1 cellular context compared by ENCODE assay signal in the genomic region with DNA sequence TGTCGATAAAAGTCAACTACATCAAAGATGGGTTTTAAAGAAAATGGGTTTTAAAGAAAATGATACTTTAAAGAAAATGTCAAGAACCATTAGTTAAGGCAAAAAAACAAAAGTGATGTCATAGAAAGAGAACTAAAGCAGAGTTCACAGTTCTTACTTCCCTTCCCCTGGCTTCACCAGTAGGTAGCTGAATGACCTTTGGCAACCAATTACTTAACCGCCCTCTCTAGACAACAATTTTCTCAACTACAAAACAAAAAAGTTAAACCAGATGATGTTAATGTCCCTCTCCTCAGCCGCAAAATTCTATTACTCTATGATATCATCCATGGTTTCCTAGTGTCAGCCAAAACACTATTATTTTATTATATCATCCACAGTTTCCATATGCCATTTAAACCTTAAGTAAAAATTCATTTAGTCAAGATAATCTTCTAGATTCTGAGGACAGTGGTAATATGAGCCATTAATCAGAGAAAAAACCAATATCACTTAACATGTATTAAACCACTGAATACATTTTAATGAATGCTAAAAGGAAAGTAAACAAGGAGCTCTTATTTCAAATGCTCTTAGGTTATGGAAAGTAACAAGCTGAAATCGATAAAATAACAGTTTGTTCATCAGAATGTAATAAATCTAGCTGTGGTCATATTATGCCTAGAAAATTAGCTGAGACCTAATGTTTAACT.
TF ChIP-seq lines count a peak whose summit lies in the region.

No MANE protein-coding gene starts in this region.

TF ChIP-seq in SK-N-SH treated with all-trans-retinoic acid at 6 μM for 48 hours, 23 proteins besides CTCF, POLR2A, EP300 and RAD21 (continued from another document):
- TF ChIP-seq, protein P1, sequence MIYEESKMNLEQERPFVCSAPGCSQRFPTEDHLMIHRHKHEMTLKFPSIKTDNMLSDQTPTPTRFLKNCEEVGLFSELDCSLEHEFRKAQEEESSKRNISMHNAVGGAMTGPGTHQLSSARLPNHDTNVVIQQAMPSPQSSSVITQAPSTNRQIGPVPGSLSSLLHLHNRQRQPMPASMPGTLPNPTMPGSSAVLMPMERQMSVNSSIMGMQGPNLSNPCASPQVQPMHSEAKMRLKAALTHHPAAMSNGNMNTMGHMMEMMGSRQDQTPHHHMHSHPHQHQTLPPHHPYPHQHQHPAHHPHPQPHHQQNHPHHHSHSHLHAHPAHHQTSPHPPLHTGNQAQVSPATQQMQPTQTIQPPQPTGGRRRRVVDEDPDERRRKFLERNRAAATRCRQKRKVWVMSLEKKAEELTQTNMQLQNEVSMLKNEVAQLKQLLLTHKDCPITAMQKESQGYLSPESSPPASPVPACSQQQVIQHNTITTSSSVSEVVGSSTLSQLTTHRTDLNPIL (CRISPR knock-in tag; IDR thresholded peaks at IDR 0.05; ENCODE audit: low read depth) = no peak; the same call in 1 of the 2 replicates
- TF ChIP-seq ARNTL (CRISPR knock-in tag; IDR thresholded peaks at IDR 0.05; ENCODE audit: borderline replicate concordance, low read depth) = no peak
- no peak for TF ChIP-seq CSDC2 (CRISPR knock-in tag; IDR thresholded peaks at IDR 0.05)
- no peak for TF ChIP-seq OSR1 (CRISPR knock-in tag; IDR thresholded peaks at IDR 0.05)
- no peak for TF ChIP-seq ZFP30 (CRISPR knock-in tag; IDR thresholded peaks at IDR 0.05)
- TF ChIP-seq SNAI2 (CRISPR knock-in tag; IDR thresholded peaks at IDR 0.05) = no peak
- no peak for TF ChIP-seq PPARA (CRISPR knock-in tag; IDR thresholded peaks at IDR 0.05; ENCODE audit: borderline replicate concordance)
- no peak for TF ChIP-seq RARB (CRISPR knock-in tag; IDR thresholded peaks at IDR 0.05)
- 0 out of 2 replicates have a peak, but pooled peaks have one; percentile 9 for TF ChIP-seq ZC3H10 (CRISPR knock-in tag; IDR thresholded peaks at IDR 0.05)
- TF ChIP-seq ZNF70 (CRISPR knock-in tag; IDR thresholded peaks at IDR 0.05) = no peak
- no peak for TF ChIP-seq ZNF8 (CRISPR knock-in tag; IDR thresholded peaks at IDR 0.05)
- TF ChIP-seq, protein P2, sequence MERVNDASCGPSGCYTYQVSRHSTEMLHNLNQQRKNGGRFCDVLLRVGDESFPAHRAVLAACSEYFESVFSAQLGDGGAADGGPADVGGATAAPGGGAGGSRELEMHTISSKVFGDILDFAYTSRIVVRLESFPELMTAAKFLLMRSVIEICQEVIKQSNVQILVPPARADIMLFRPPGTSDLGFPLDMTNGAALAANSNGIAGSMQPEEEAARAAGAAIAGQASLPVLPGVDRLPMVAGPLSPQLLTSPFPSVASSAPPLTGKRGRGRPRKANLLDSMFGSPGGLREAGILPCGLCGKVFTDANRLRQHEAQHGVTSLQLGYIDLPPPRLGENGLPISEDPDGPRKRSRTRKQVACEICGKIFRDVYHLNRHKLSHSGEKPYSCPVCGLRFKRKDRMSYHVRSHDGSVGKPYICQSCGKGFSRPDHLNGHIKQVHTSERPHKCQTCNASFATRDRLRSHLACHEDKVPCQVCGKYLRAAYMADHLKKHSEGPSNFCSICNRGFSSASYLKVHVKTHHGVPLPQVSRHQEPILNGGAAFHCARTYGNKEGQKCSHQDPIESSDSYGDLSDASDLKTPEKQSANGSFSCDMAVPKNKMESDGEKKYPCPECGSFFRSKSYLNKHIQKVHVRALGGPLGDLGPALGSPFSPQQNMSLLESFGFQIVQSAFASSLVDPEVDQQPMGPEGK (CRISPR knock-in tag; IDR thresholded peaks at IDR 0.05; ENCODE audit: borderline replicate concordance) = no peak
- no peak for TF ChIP-seq TSHZ2 (CRISPR knock-in tag; IDR thresholded peaks at IDR 0.05)
- TF ChIP-seq GLIS3 (CRISPR knock-in tag; IDR thresholded peaks at IDR 0.05) = no peak
- TF ChIP-seq POU6F1 (CRISPR knock-in tag; IDR thresholded peaks at IDR 0.05; ENCODE audit: borderline replicate concordance, low read depth) = no peak
